In the genomic region with DNA sequence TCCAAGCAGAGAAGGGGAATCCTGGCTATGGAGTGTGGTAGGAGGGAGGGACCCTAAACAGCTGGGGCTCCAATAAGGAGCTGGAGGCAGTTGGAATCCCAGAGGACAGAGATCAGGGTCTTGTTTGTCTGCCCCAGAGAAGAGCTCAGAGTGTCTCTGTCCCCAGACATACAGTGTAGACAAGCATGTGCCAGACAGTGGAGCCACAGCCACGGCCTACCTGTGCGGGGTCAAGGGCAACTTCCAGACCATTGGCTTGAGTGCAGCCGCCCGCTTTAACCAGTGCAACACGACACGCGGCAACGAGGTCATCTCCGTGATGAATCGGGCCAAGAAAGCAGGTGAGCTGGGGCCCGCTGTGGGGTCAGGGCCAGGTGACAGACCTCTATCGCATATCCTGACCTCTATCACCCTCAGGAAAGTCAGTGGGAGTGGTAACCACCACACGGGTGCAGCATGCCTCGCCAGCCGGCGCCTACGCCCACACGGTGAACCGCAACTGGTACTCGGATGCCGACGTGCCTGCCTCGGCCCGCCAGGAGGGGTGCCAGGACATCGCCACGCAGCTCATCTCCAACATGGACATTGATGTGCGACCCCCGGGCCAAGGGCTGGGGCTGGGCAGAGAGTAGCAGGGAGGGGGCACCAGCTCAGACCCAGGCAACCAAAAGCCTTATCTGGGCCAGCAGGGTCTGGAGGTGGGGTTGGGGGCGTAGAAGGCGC, we compare ENCODE assay signal across 10 cellular contexts. TPM values are rescaled to one million over a fixed set of nuclear protein-coding genes. Genes with fewer than 3 reads are reported as not detected.
DNase-seq lines count a peak whose midpoint lies in the region; ATAC-seq and TF ChIP-seq lines count a peak whose summit lies in the region.
"Not testable (repeated sequence)": the region's sequence is repeated elsewhere in the genome, so short reads cannot be mapped to it uniquely, and the experiment has no call there.
"Had no signal": no experiment of that assay in that cellular context is flagged by ENCODE, and none has a peak within 500 bp of the region (broad histone marks: within the 10 kb centered on the region; RNA-seq: fewer than 3 reads in every experiment).

No MANE protein-coding gene starts in this region.

- not testable (repeated sequence) for H3K4me1 Mint-ChIP-seq in endodermal cell; stimulated activated naive B cell treated with anti-CD40 and anti-IgM and Interleukin-4, amounts not matched to agents 10 μg/mL and 1 μg/mL and 100 μg/mL, for 72 hours

- not testable (repeated sequence) for ATAC-seq in Panc1; lower lobe of right lung; stimulated activated naive B cell treated with anti-CD40 and anti-IgM and Interleukin-4, amounts not matched to agents 10 μg/mL and 1 μg/mL and 100 μg/mL, for 72 hours (replicated peaks)

- not testable (repeated sequence) for H3K36me3 Mint-ChIP-seq in endodermal cell (ENCODE audit: low read depth); stimulated activated naive B cell treated with anti-CD40 and anti-IgM and Interleukin-4, amounts not matched to agents 10 μg/mL and 1 μg/mL and 100 μg/mL, for 72 hours

- BruUV-seq in Panc1 (replicated peaks; lab: Mats Ljungman, UMichigan): TSS peak; percentile 97

- POLR2A ChIA-PET in Panc1 (lab: Charles Lee): not testable (repeated sequence)

- not testable (repeated sequence) for H3K27ac Mint-ChIP-seq in endodermal cell
- peak overlapping the region; percentile 33 for H3K27ac Mint-ChIP-seq in stimulated activated naive B cell treated with anti-CD40 and anti-IgM and Interleukin-4, amounts not matched to agents 10 μg/mL and 1 μg/mL and 100 μg/mL, for 72 hours

- H4K20me1 ChIP-seq in BLaER1 treated with 17β-estradiol and CSF1 and Interleukin-3, amounts not matched to agents 10 nM and 100 nM; osteoblast (ENCODE audit: insufficient read depth, low read length): not testable (repeated sequence)

- not testable (repeated sequence) for H3K4me3 Mint-ChIP-seq in endodermal cell; stimulated activated naive B cell treated with anti-CD40 and anti-IgM and Interleukin-4, amounts not matched to agents 10 μg/mL and 1 μg/mL and 100 μg/mL, for 72 hours

- H3K4me3 ChIP-seq in BLaER1 treated with 17β-estradiol and CSF1 and Interleukin-3, amounts not matched to agents 10 nM and 100 nM; Panc1 (ENCODE audit: low read depth in 2 of 2, low read length in 2 of 2); endodermal cell (ENCODE audit: low read length); lower lobe of right lung; osteoblast (ENCODE audit: insufficient read depth, low read length): not testable (repeated sequence)

- H3K36me3 ChIP-seq in BLaER1 treated with 17β-estradiol and CSF1 and Interleukin-3, amounts not matched to agents 10 nM and 100 nM; Panc1 (ENCODE audit: control insufficient read depth, insufficient read depth, low read length); endodermal cell (ENCODE audit: control insufficient read depth, insufficient read depth, low read length); lower lobe of right lung; osteoblast (ENCODE audit: insufficient read depth, low read length): not testable (repeated sequence)

- H3K79me2 ChIP-seq in osteoblast (ENCODE audit: insufficient read depth, low read length): not testable (repeated sequence)

- H3K9me3 Mint-ChIP-seq in endodermal cell; stimulated activated naive B cell treated with anti-CD40 and anti-IgM and Interleukin-4, amounts not matched to agents 10 μg/mL and 1 μg/mL and 100 μg/mL, for 72 hours: not testable (repeated sequence)

- DNase-seq in Panc1 (ENCODE audit: low read depth, low spot score); stimulated activated naive B cell treated with anti-CD40 and anti-IgM and Interleukin-4, amounts not matched to agents 10 μg/mL and 1 μg/mL and 100 μg/mL, for 72 hours: not testable (repeated sequence)
- DNase-seq in endodermal cell: peak; percentile 30
- peak; percentile 46 for DNase-seq in islet precursor cell
- peak; percentile 44 for DNase-seq in lower lobe of right lung
- peak; percentile 65 for DNase-seq in osteoblast (ENCODE audit: insufficient read length, low spot score, missing footprints)

- not testable (repeated sequence) for H3K9me3 ChIP-seq in BLaER1 treated with 17β-estradiol and CSF1 and Interleukin-3, amounts not matched to agents 10 nM and 100 nM (replicated peaks in 1 of 11); Panc1 (ENCODE audit: control insufficient read depth, insufficient read depth, low read depth, low read length); endodermal cell (ENCODE audit: control insufficient read depth, low read length); lower lobe of right lung; osteoblast (ENCODE audit: low read depth, low read length)

- intact Hi-C loops in Panc1 (cut with micrococcal nuclease; ENCODE audit: unreplicated experiment); lower lobe of right lung (cut with DNase I): not testable (repeated sequence)

- not testable (repeated sequence) for H3K9ac ChIP-seq in BLaER1 treated with 17β-estradiol and CSF1 and Interleukin-3, amounts not matched to agents 10 nM and 100 nM; endodermal cell (ENCODE audit: extremely low read depth, low read length, poor library complexity, severe bottlenecking)

- H2AFZ ChIP-seq in osteoblast (ENCODE audit: low read length): not testable (repeated sequence)

- H3K27me3 Mint-ChIP-seq in endodermal cell (ENCODE audit: insufficient read depth): peaks cover 24% of the 10 kb centered on the region
- H3K27me3 Mint-ChIP-seq in stimulated activated naive B cell treated with anti-CD40 and anti-IgM and Interleukin-4, amounts not matched to agents 10 μg/mL and 1 μg/mL and 100 μg/mL, for 72 hours: peaks cover 4 to 21% of the 10 kb centered on the region in 2 donors

- in situ Hi-C loops in Panc1 (cut with HindIII; ENCODE audit: low pct_unique_long_range_greater_than_20kb, low sequenced_read_pairs): not testable (repeated sequence)

- H3K4me1 ChIP-seq in BLaER1 treated with 17β-estradiol and CSF1 and Interleukin-3, amounts not matched to agents 10 nM and 100 nM: peaks cover under 1 to 52% (median 28%) of the 10 kb centered on the region in 10 experiments; a peak in 12 of 20 replicates
- H3K4me1 ChIP-seq in Panc1 (ENCODE audit: control insufficient read depth, insufficient read depth, low read length); endodermal cell (ENCODE audit: control insufficient read depth, insufficient read depth, low read length); lower lobe of right lung; osteoblast (ENCODE audit: insufficient read depth, low read length): not testable (repeated sequence)

- TF ChIP-seq CTCF in Panc1 (IDR thresholded peaks at IDR 0.05); endodermal cell (conservative IDR thresholded peaks at IDR 0.05); lower lobe of right lung (IDR thresholded peaks at IDR 0.05); osteoblast (IDR thresholded peaks at IDR 0.05; ENCODE audit: extremely low read depth, low read depth, low read length): not testable (repeated sequence)

- peak overlapping the region in 6 of 11 experiments; percentile 8 to 44 (median 32); a peak in 8 of 22 replicates for H3K4me2 ChIP-seq in BLaER1 treated with 17β-estradiol and CSF1 and Interleukin-3, amounts not matched to agents 10 nM and 100 nM
- H3K4me2 ChIP-seq in osteoblast (ENCODE audit: insufficient read depth, low read length): not testable (repeated sequence)

- 94 to 95% methylated on average over 17 to 26 of the region's 30 CpGs for WGBS in endodermal cell (ENCODE audit: insufficient coverage in 1 of 2, insufficient read length in 1 of 2), 2 experiments

- H3K27ac ChIP-seq in BLaER1 treated with 17β-estradiol and CSF1 and Interleukin-3, amounts not matched to agents 10 nM and 100 nM: 0 out of 22 replicates have a peak overlapping the region, but pooled peaks of 1 of the 11 experiments have one; percentile 25
- H3K27ac ChIP-seq in Panc1 (ENCODE audit: low read length); endodermal cell (ENCODE audit: low read depth, low read length); lower lobe of right lung; osteoblast (ENCODE audit: low read depth, low read length): not testable (repeated sequence)

- H3K27me3 ChIP-seq in BLaER1 treated with 17β-estradiol and CSF1 and Interleukin-3, amounts not matched to agents 10 nM and 100 nM; Panc1 (ENCODE audit: control insufficient read depth, insufficient read depth, low read length); osteoblast (ENCODE audit: insufficient read depth, low read length): not testable (repeated sequence)
- peaks cover 20% of the 10 kb centered on the region for H3K27me3 ChIP-seq in endodermal cell (ENCODE audit: control insufficient read depth, insufficient read depth, low read length, poor library complexity, severe bottlenecking)
- peaks cover 12% of the 10 kb centered on the region for H3K27me3 ChIP-seq in lower lobe of right lung (ENCODE audit: low read depth)

- CTCF ChIA-PET in Panc1 (lab: Charles Lee): not testable (repeated sequence)

RNA-seq across cellular contexts. Expression of gene ALPG, which starts 0.9 kb away (rescaled TPM):
- total RNA-seq in Panc1 (2021; ENCODE audit: unreplicated experiment) (65.3 TPM), endodermal cell (not detected), lower lobe of right lung (0.53 TPM), osteoblast (not detected in 2 replicates)
- 236 TPM for polyA plus RNA-seq in Panc1 (2012; ENCODE audit: insufficient read length)
- 0.11 TPM for polyA plus RNA-seq in endodermal cell (2013, experiment 1 of 2)
- polyA plus RNA-seq in endodermal cell (2013, experiment 2 of 2): not detected
- total RNA-seq: CD4-positive, CD25-positive, alpha-beta regulatory T cell; CD8-positive, alpha-beta T cell had no signal
- polyA plus RNA-seq: CD4-positive, CD25-positive, alpha-beta regulatory T cell had no signal

RNA-seq across cellular contexts. Expression of gene ALPP, which starts 29.0 kb away (rescaled TPM):
- total RNA-seq in Panc1 (2021; ENCODE audit: unreplicated experiment) (7.3 TPM), endodermal cell (not detected), lower lobe of right lung (6.0 TPM), osteoblast (not detected in 2 replicates)
- polyA plus RNA-seq in Panc1 (2012; ENCODE audit: insufficient read length): 13.0 TPM
- polyA plus RNA-seq in endodermal cell (2013, experiment 1 of 2): not detected
- not detected for polyA plus RNA-seq in endodermal cell (2013, experiment 2 of 2)
- total RNA-seq: CD4-positive, CD25-positive, alpha-beta regulatory T cell; CD8-positive, alpha-beta T cell had no signal
- polyA plus RNA-seq: CD4-positive, CD25-positive, alpha-beta regulatory T cell had no signal

RNA-seq across cellular contexts. Expression of gene ALPI, which starts 48.4 kb away (rescaled TPM):
- total RNA-seq in Panc1 (2021; ENCODE audit: unreplicated experiment): not detected
- 0.19 TPM for polyA plus RNA-seq in Panc1 (2012; ENCODE audit: insufficient read length)
- not detected for total RNA-seq in endodermal cell
- not detected for polyA plus RNA-seq in endodermal cell (2013, experiment 1 of 2)
- polyA plus RNA-seq in endodermal cell (2013, experiment 2 of 2): not detected
- total RNA-seq in lower lobe of right lung: not detected
- total RNA-seq in osteoblast: not detected in 2 replicates
- total RNA-seq: CD4-positive, CD25-positive, alpha-beta regulatory T cell; CD8-positive, alpha-beta T cell; H9 had no signal
- polyA plus RNA-seq: CD4-positive, CD25-positive, alpha-beta regulatory T cell had no signal

Comparison
In these comparisons a context has a peak if more than half of its experiments do, and no peak if none do; other contexts are left out.
1. RNA of gene ALPG, which starts 0.9 kb away (total RNA-seq): 65.3 TPM in Panc1 (single experiment); 0.53 TPM in lower lobe of right lung (single experiment), not detected in endodermal cell and not detected in osteoblast; every median in the first group is over 10 times any median in the second.